10 cellular contexts compared by ENCODE assay signal in genomic region chr3:54822206-54822605, GRCh38.
DNase-seq lines count a peak whose midpoint lies in the region; ATAC-seq and TF ChIP-seq lines count a peak whose summit lies in the region.
"Had no signal": no experiment of that assay in that cellular context is flagged by ENCODE, and none has a peak within 500 bp of the region (broad histone marks: within the 10 kb centered on the region; RNA-seq: fewer than 3 reads in every experiment).

No MANE protein-coding gene starts in this region.

- no peaks in the 10 kb centered on the region for H3K4me1 Mint-ChIP-seq in stimulated activated effector memory CD8-positive, alpha-beta T cell treated with anti-CD3 and anti-CD28 coated beads, Interleukin-12 subunit alpha, Interleukin-12 subunit beta, amount 100 ng/mL, for 72 hours
- H3K4me1 Mint-ChIP-seq in mesothelial cell of epicardium = peaks cover 7% of the 10 kb centered on the region
- H3K4me1 Mint-ChIP-seq: central memory CD8-positive, alpha-beta T cell had no signal

- H3K9me3 Mint-ChIP-seq in stimulated activated effector memory CD8-positive, alpha-beta T cell treated with anti-CD3 and anti-CD28 coated beads, Interleukin-12 subunit alpha, Interleukin-12 subunit beta, amount 100 ng/mL, for 72 hours = peaks cover 3% of the 10 kb centered on the region
- H3K9me3 Mint-ChIP-seq in mesothelial cell of epicardium = no peaks in the 10 kb centered on the region
- H3K9me3 Mint-ChIP-seq: central memory CD8-positive, alpha-beta T cell had no signal

- ATAC-seq in stimulated activated effector memory CD8-positive, alpha-beta T cell treated with anti-CD3 and anti-CD28 coated beads, Interleukin-12 subunit alpha, Interleukin-12 subunit beta, amount 100 ng/mL, for 72 hours = no peak
- ATAC-seq in HG03095 (IDR thresholded peaks at IDR 0.05; ENCODE audit: unreplicated experiment) = no peak

- H3K36me3 Mint-ChIP-seq in stimulated activated effector memory CD8-positive, alpha-beta T cell treated with anti-CD3 and anti-CD28 coated beads, Interleukin-12 subunit alpha, Interleukin-12 subunit beta, amount 100 ng/mL, for 72 hours = no peaks in the 10 kb centered on the region
- H3K36me3 Mint-ChIP-seq in mesothelial cell of epicardium = no peaks in the 10 kb centered on the region

- TF ChIP-seq CTCF in mesothelial cell of epicardium (IDR thresholded peaks at IDR 0.05; ENCODE audit: unreplicated experiment) = no peak

- peak; percentile 67 for DNase-seq in DMS79 treated with DMSO at 0.1 percent for 48 hours (lab: John Stamatoyannopoulos, UW)
- peak; percentile 52 for DNase-seq in NCI-H2107 treated with DMSO at 0.1 percent for 48 hours (lab: John Stamatoyannopoulos, UW; ENCODE audit: unreplicated experiment)
- DNase-seq in fibroblast of gingiva (ENCODE audit: low read depth) = peak; percentile 53
- peak; percentile 21 for DNase-seq in occipital lobe (lab: John Stamatoyannopoulos, UW)
- no peak for DNase-seq in NCI-H82 (lab: John Stamatoyannopoulos, UW)
- no peak for DNase-seq in stimulated activated effector memory CD8-positive, alpha-beta T cell treated with anti-CD3 and anti-CD28 coated beads, Interleukin-12 subunit alpha, Interleukin-12 subunit beta, amount 100 ng/mL, for 72 hours (ENCODE audit: low spot score in 2 of 2)
- no peak for DNase-seq in mesothelial cell of epicardium (ENCODE audit: low spot score in 2 of 2, unreplicated experiment in 2 of 2)
- DNase-seq: NCI-H2227 treated with DMSO at 0.1 percent for 48 hours had no signal

- H3K27me3 Mint-ChIP-seq in mesothelial cell of epicardium (ENCODE audit: low read depth) = peaks cover 5% of the 10 kb centered on the region
- H3K27me3 Mint-ChIP-seq: central memory CD8-positive, alpha-beta T cell had no signal

- H3K4me3 Mint-ChIP-seq in stimulated activated effector memory CD8-positive, alpha-beta T cell treated with anti-CD3 and anti-CD28 coated beads, Interleukin-12 subunit alpha, Interleukin-12 subunit beta, amount 100 ng/mL, for 72 hours = no peak overlapping the region
- no peak overlapping the region for H3K4me3 Mint-ChIP-seq in mesothelial cell of epicardium
- H3K4me3 Mint-ChIP-seq: central memory CD8-positive, alpha-beta T cell had no signal

- H3K27ac Mint-ChIP-seq in stimulated activated effector memory CD8-positive, alpha-beta T cell treated with anti-CD3 and anti-CD28 coated beads, Interleukin-12 subunit alpha, Interleukin-12 subunit beta, amount 100 ng/mL, for 72 hours = no peak overlapping the region
- no peak overlapping the region for H3K27ac Mint-ChIP-seq in mesothelial cell of epicardium

Comparison
In these comparisons a context has a peak if more than half of its experiments do, and no peak if none do; other contexts are left out.
1. DNase-seq: peak in DMS79 treated with DMSO at 0.1 percent for 48 hours (single experiment), NCI-H2107 treated with DMSO at 0.1 percent for 48 hours (single experiment), fibroblast of gingiva (single experiment) and occipital lobe (single experiment); none in NCI-H82 (single experiment), stimulated activated effector memory CD8-positive, alpha-beta T cell treated with anti-CD3 and anti-CD28 coated beads, Interleukin-12 subunit alpha, Interleukin-12 subunit beta, amount 100 ng/mL, for 72 hours (0 of 2) and mesothelial cell of epicardium (0 of 2).